12 cellular contexts compared by ENCODE assay signal in the genomic region with DNA sequence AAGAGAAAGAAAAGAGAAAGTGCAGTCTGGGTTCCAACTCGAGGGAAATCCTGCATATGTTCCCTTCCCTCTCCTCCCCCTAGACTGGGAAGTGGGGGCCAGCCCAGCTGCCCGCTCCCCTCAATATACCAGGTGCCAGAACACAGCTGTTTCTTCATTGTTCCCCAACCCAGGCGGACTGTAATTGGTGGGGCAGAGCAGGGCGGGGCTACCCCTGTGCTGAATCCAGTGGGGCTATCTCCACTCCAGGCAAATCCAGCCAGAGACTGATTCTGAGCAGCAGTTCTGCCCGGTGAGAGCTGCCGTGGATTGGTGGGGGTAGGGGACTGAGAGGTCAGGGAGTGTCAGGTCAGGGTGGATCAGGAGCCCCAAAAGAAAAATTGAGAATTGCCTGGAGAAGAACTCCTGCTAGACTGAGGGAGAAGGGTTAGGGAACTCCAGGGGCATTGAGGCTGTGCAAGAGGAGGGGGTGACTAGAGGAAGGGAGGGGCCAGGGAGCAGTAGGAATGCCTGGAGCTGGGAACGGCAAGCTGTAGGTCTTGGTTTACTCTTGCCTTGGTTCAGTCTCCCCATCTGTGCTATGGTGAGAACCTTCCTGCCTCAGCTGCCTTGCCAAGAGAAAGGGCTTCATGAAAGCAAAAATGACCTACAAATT. TPM values are rescaled to one million over a fixed set of nuclear protein-coding genes. Genes with fewer than 3 reads are reported as not detected.
A peak's percentile ranks its signal among the peaks of the same experiment; 100 is the strongest.
DNase-seq lines count a peak whose midpoint lies in the region; ATAC-seq and TF ChIP-seq lines count a peak whose summit lies in the region.
"Had no signal": no experiment of that assay in that cellular context is flagged by ENCODE, and none has a peak within 500 bp of the region (broad histone marks: within the 10 kb centered on the region; RNA-seq: fewer than 3 reads in every experiment).

A gene (plus strand): TSS at position 250 of the 655 bp plus-strand sequence. CDS start 546 bp downstream, outside the sequence.

- no peaks in the 10 kb centered on the region for H3K9me3 ChIP-seq in stomach smooth muscle (ENCODE audit: control insufficient read depth in 2 of 2, low read length in 2 of 2)
- no peaks in the 10 kb centered on the region for H3K9me3 ChIP-seq in naive thymus-derived CD4-positive, alpha-beta T cell (ENCODE audit: control insufficient read depth in 2 of 3, low read length in 3 of 3)

- H3K27ac Mint-ChIP-seq in IgD-negative memory B cell (no peak within 1 kb of the TSS), WTC11 (peak within 1 kb of the TSS; percentile 99)
- no peak within 1 kb of the TSS for H3K27ac Mint-ChIP-seq in natural killer cell treated with Interleukin-12 subunit alpha and Interleukin-12 subunit beta and Interleukin-15 and Interleukin-18, amount 100 ng/mL, for 72 hours
- H3K27ac Mint-ChIP-seq in naive thymus-derived CD4-positive, alpha-beta T cell = peak within 1 kb of the TSS in 1 of 9 donors; percentile 23
- H3K27ac Mint-ChIP-seq: T-helper 1 cell treated with Interleukin-12 subunit alpha and Interleukin-12 subunit beta and Interleukin-4 antibody, amounts not matched to agents 30 μg/mL and 1 μg/mL, for 36 hours had no signal

- H3K36me3 Mint-ChIP-seq in IgD-negative memory B cell (no peaks in the 10 kb centered on the region), WTC11 (no peaks in the 10 kb centered on the region)
- H3K36me3 Mint-ChIP-seq in natural killer cell treated with Interleukin-12 subunit alpha and Interleukin-12 subunit beta and Interleukin-15 and Interleukin-18, amount 100 ng/mL, for 72 hours = no peaks in the 10 kb centered on the region
- H3K36me3 Mint-ChIP-seq in naive thymus-derived CD4-positive, alpha-beta T cell = no peaks in the 10 kb centered on the region

- H3K4me3 Mint-ChIP-seq in IgD-negative memory B cell (peak within 1 kb of the TSS in 3 of 4 donors; percentile 28 to 70 (median 47)), WTC11 (peak within 1 kb of the TSS; percentile 53)
- H3K4me3 Mint-ChIP-seq in natural killer cell treated with Interleukin-12 subunit alpha and Interleukin-12 subunit beta and Interleukin-15 and Interleukin-18, amount 100 ng/mL, for 72 hours = no peak within 1 kb of the TSS
- no peak within 1 kb of the TSS for H3K4me3 Mint-ChIP-seq in naive thymus-derived CD4-positive, alpha-beta T cell
- H3K4me3 Mint-ChIP-seq: activated T-cell treated with anti-CD3 and anti-CD28 coated beads, Interleukin-2, amount 50 U/mL, for 4 hours; T-helper 1 cell treated with Interleukin-12 subunit alpha and Interleukin-12 subunit beta and Interleukin-4 antibody, amounts not matched to agents 30 μg/mL and 1 μg/mL, for 36 hours had no signal

- CTCF ChIA-PET in WTC11 (lab: Charles Lee) = interaction anchor here (0.8 to 2.5 kb wide), 6 partner anchors 9 to 44 kb away, joined by 3 to 13 read pairs (median 5); no protein-coding TSS in a partner anchor
- CTCF ChIA-PET in naive thymus-derived CD4-positive, alpha-beta T cell (lab: Charles Lee) = interaction anchor here (0.7 kb wide), 1 partner anchor 50 kb away, joined by 3 read pairs; no protein-coding TSS in a partner anchor

- H3K4me1 ChIP-seq in stomach smooth muscle (ENCODE audit: control insufficient read depth, insufficient read depth, low read length) = peaks cover 43% of the 10 kb centered on the region
- H3K4me1 ChIP-seq in naive thymus-derived CD4-positive, alpha-beta T cell (ENCODE audit: control insufficient read depth in 2 of 2, insufficient read depth in 2 of 2, low read length in 2 of 2) = peaks cover 0 to 3% of the 10 kb centered on the region in 2 donors

- H3K27me3 ChIP-seq in layer of hippocampus (ENCODE audit: control insufficient read depth, insufficient read depth, low read length) = no peaks in the 10 kb centered on the region
- no peaks in the 10 kb centered on the region for H3K27me3 ChIP-seq in stomach smooth muscle (ENCODE audit: control insufficient read depth in 1 of 2, insufficient read depth in 2 of 2, low read length in 2 of 2)
- no peaks in the 10 kb centered on the region for H3K27me3 ChIP-seq in naive thymus-derived CD4-positive, alpha-beta T cell (ENCODE audit: control insufficient read depth in 2 of 2, insufficient read depth in 2 of 2, low read length in 2 of 2)

- ATAC-seq in WTC11 (peak; percentile 48), GM21619 (IDR thresholded peaks at IDR 0.05; ENCODE audit: unreplicated experiment) (no peak)
- ATAC-seq in natural killer cell treated with Interleukin-12 subunit alpha and Interleukin-12 subunit beta and Interleukin-15 and Interleukin-18, amount 100 ng/mL, for 72 hours = no peak
- no peak for ATAC-seq in naive thymus-derived CD4-positive, alpha-beta T cell
- ATAC-seq: activated T-cell treated with anti-CD3 and anti-CD28 coated beads, Interleukin-2, amount 50 U/mL, for 4 hours had no signal

- H3K27me3 Mint-ChIP-seq in IgD-negative memory B cell = no peaks in the 10 kb centered on the region
- H3K27me3 Mint-ChIP-seq in WTC11 (ENCODE audit: low read depth) = no peaks in the 10 kb centered on the region
- peaks cover 0 to 7% of the 10 kb centered on the region in 2 donors for H3K27me3 Mint-ChIP-seq in natural killer cell treated with Interleukin-12 subunit alpha and Interleukin-12 subunit beta and Interleukin-15 and Interleukin-18, amount 100 ng/mL, for 72 hours
- H3K27me3 Mint-ChIP-seq in naive thymus-derived CD4-positive, alpha-beta T cell = peaks cover 0 to 23% (median 2%) of the 10 kb centered on the region in 5 donors

- POLR2A ChIA-PET in WTC11 (lab: Charles Lee) = interaction anchor here (0.9 to 2.7 kb wide), 5 partner anchors 11 to 30 kb away, joined by 4 to 14 read pairs (median 8); a partner anchor contains a TSS
- POLR2A ChIA-PET in naive thymus-derived CD4-positive, alpha-beta T cell (lab: Charles Lee) = no interaction called here

- DNase-seq in WTC11 (ENCODE audit: low spot score) (peak; percentile 70), ureter (ENCODE audit: low spot score) (no peak)
- DNase-seq in natural killer cell treated with Interleukin-12 subunit alpha and Interleukin-12 subunit beta and Interleukin-15 and Interleukin-18, amount 100 ng/mL, for 72 hours (ENCODE audit: low spot score) = no peak
- DNase-seq in naive thymus-derived CD4-positive, alpha-beta T cell = no peak
- DNase-seq: activated T-cell treated with anti-CD3 and anti-CD28 coated beads, Interleukin-2, amount 50 U/mL, for 4 hours; effector memory CD4-positive, alpha-beta T cell had no signal

- H3K4me1 Mint-ChIP-seq in IgD-negative memory B cell = peaks cover 6 to 19% (median 13%) of the 10 kb centered on the region in 3 donors
- H3K4me1 Mint-ChIP-seq in WTC11 = peaks cover 40% of the 10 kb centered on the region
- peaks cover 5 to 8% of the 10 kb centered on the region in 2 donors for H3K4me1 Mint-ChIP-seq in natural killer cell treated with Interleukin-12 subunit alpha and Interleukin-12 subunit beta and Interleukin-15 and Interleukin-18, amount 100 ng/mL, for 72 hours (ENCODE audit: low read depth in 2 of 2)
- peaks cover 0 to 21% (median 15%) of the 10 kb centered on the region in 7 donors for H3K4me1 Mint-ChIP-seq in naive thymus-derived CD4-positive, alpha-beta T cell

- no peaks in the 10 kb centered on the region for H3K36me3 ChIP-seq in stomach smooth muscle (ENCODE audit: control insufficient read depth in 2 of 2, insufficient read depth in 2 of 2, low read length in 2 of 2)
- no peaks in the 10 kb centered on the region for H3K36me3 ChIP-seq in naive thymus-derived CD4-positive, alpha-beta T cell (ENCODE audit: control insufficient read depth in 2 of 3, insufficient read depth in 3 of 3, low read length in 3 of 3)

- peak within 1 kb of the TSS; percentile 52 to 65 for H3K4me3 ChIP-seq in stomach smooth muscle (ENCODE audit: low read length in 2 of 2)
- H3K4me3 ChIP-seq in naive thymus-derived CD4-positive, alpha-beta T cell (ENCODE audit: low read length) = no peak within 1 kb of the TSS

- TF ChIP-seq CTCF in WTC11 (IDR thresholded peaks at IDR 0.05) = no peak

- H3K27ac ChIP-seq in layer of hippocampus (ENCODE audit: low read depth, low read length) (peak within 1 kb of the TSS; percentile 47), stomach smooth muscle (ENCODE audit: low read length) (peak within 1 kb of the TSS; percentile 96)
- H3K27ac ChIP-seq in naive thymus-derived CD4-positive, alpha-beta T cell (ENCODE audit: low read depth, low read length) = no peak within 1 kb of the TSS

- peak within 1 kb of the TSS in 1 of 2 donors; percentile 29 for H3K9ac ChIP-seq in stomach smooth muscle (ENCODE audit: low read length in 2 of 2)

- H3K9me3 Mint-ChIP-seq in IgD-negative memory B cell (no peaks in the 10 kb centered on the region), WTC11 (no peaks in the 10 kb centered on the region)
- no peaks in the 10 kb centered on the region for H3K9me3 Mint-ChIP-seq in natural killer cell treated with Interleukin-12 subunit alpha and Interleukin-12 subunit beta and Interleukin-15 and Interleukin-18, amount 100 ng/mL, for 72 hours
- H3K9me3 Mint-ChIP-seq in naive thymus-derived CD4-positive, alpha-beta T cell = no peaks in the 10 kb centered on the region
- H3K9me3 Mint-ChIP-seq: activated T-cell treated with anti-CD3 and anti-CD28 coated beads, Interleukin-2, amount 50 U/mL, for 4 hours; T-helper 1 cell treated with Interleukin-12 subunit alpha and Interleukin-12 subunit beta and Interleukin-4 antibody, amounts not matched to agents 30 μg/mL and 1 μg/mL, for 36 hours had no signal

- intact Hi-C loops in naive thymus-derived CD4-positive, alpha-beta T cell (cut with micrococcal nuclease) = no loop called here

TF ChIP-seq in WTC11, 78 proteins besides CTCF, POLR2A, EP300 and RAD21 (continues in another document):
- TF ChIP-seq SP1 (CRISPR knock-in tag; conservative IDR thresholded peaks at IDR 0.05) (peak; percentile 42; the same call in 1 of the 2 replicates), NFATC4 (CRISPR knock-in tag; IDR thresholded peaks at IDR 0.05) (no peak), MYBL2 (CRISPR knock-in tag; IDR thresholded peaks at IDR 0.05) (no peak), RORB (CRISPR knock-in tag; IDR thresholded peaks at IDR 0.05) (no peak), ZNF219 (CRISPR knock-in tag; IDR thresholded peaks at IDR 0.05; ENCODE audit: borderline replicate concordance) (no peak), KAT7 (CRISPR knock-in tag; IDR thresholded peaks at IDR 0.05; ENCODE audit: borderline replicate concordance) (no peak), ETV6 (CRISPR knock-in tag; IDR thresholded peaks at IDR 0.05) (0 out of 2 replicates have a peak, but pooled peaks have one; percentile 46), TEAD1 (CRISPR knock-in tag; IDR thresholded peaks at IDR 0.05) (no peak)
- TF ChIP-seq, protein P1, sequence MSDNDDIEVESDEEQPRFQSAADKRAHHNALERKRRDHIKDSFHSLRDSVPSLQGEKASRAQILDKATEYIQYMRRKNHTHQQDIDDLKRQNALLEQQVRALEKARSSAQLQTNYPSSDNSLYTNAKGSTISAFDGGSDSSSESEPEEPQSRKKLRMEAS (CRISPR knock-in tag; IDR thresholded peaks at IDR 0.05) = no peak

RNA-seq across cellular contexts. Expression of the gene that starts here (rescaled TPM):
- not detected for polyA plus RNA-seq in IgD-negative memory B cell
- 3.9 to 7.5 TPM (median 6.4 TPM) in 3 replicates for total RNA-seq in WTC11 (2021)
- not detected for total RNA-seq in ureter
- total RNA-seq in natural killer cell treated with Interleukin-12 subunit alpha and Interleukin-12 subunit beta and Interleukin-15 and Interleukin-18, amount 100 ng/mL, for 72 hours = not detected
- not detected for total RNA-seq in naive thymus-derived CD4-positive, alpha-beta T cell
- polyA plus RNA-seq in naive thymus-derived CD4-positive, alpha-beta T cell = not detected
- total RNA-seq: activated T-cell treated with anti-CD3 and anti-CD28 coated beads, Interleukin-2, amount 50 U/mL, for 4 hours; Daoy had no signal

Comparison
In these comparisons a context has a peak if more than half of its experiments do, and no peak if none do; other contexts are left out.
1. H3K4me3 Mint-ChIP-seq: peak in IgD-negative memory B cell (3 of 4) and WTC11 (single experiment); none in natural killer cell treated with Interleukin-12 subunit alpha and Interleukin-12 subunit beta and Interleukin-15 and Interleukin-18, amount 100 ng/mL, for 72 hours (single experiment) and naive thymus-derived CD4-positive, alpha-beta T cell (0 of 10).